Comparison of ENCODE assay signal across 14 cellular contexts in genomic region chr9:124685217-124685616, GRCh38.
DNase-seq lines count a peak whose midpoint lies in the region; ATAC-seq and TF ChIP-seq lines count a peak whose summit lies in the region.
"Had no signal": no experiment of that assay in that cellular context is flagged by ENCODE, and none has a peak within 500 bp of the region (broad histone marks: within the 10 kb centered on the region; RNA-seq: fewer than 3 reads in every experiment).

No MANE protein-coding gene starts in this region.

- no peak overlapping the region for H2AK5ac ChIP-seq in trophoblast cell (ENCODE audit: low read length)

- no peak overlapping the region for H4K8ac ChIP-seq in trophoblast cell (ENCODE audit: low read depth, low read length)

- H3K4me2 ChIP-seq in trophoblast cell (ENCODE audit: low read length) = no peak overlapping the region
- H3K4me2 ChIP-seq: GM23338 had no signal

- H4K91ac ChIP-seq in trophoblast cell (ENCODE audit: low read depth, low read length) = no peak overlapping the region

- no peak overlapping the region for H3K4me3 ChIP-seq in trophoblast cell (ENCODE audit: low read depth, low read length)
- H3K4me3 ChIP-seq: GM23338 had no signal

- no peak overlapping the region for H2AFZ ChIP-seq in trophoblast cell (ENCODE audit: insufficient read depth, low read length, poor library complexity)
- H2AFZ ChIP-seq: GM23338 had no signal

- no CpG with 5 or more reads among the region's 5 CpGs for WGBS in trophoblast cell (ENCODE audit: extremely low coverage, insufficient coverage, insufficient read length)

- H3K4me1 ChIP-seq in trophoblast cell (ENCODE audit: control insufficient read depth in 1 of 2, insufficient read depth in 2 of 2, low read length in 2 of 2) = no peaks in the 10 kb centered on the region

- TF ChIP-seq CTCF in GM13977 (IDR thresholded peaks at IDR 0.05; ENCODE audit: extremely low read depth, insufficient read depth, missing control alignments) = no peak

- peaks cover 14 to 18% of the 10 kb centered on the region in 2 experiments for H3K36me3 ChIP-seq in trophoblast cell (ENCODE audit: control insufficient read depth in 1 of 2, insufficient read depth in 2 of 2, low read length in 2 of 2)

- ATAC-seq in GM21619 (IDR thresholded peaks at IDR 0.05; ENCODE audit: unreplicated experiment) (no peak), GM21528 (IDR thresholded peaks at IDR 0.05; ENCODE audit: low FRiP score, unreplicated experiment) (no peak)
- ATAC-seq: CD8-positive, alpha-beta T cell; GM23338 had no signal

- no peak overlapping the region for H2BK12ac ChIP-seq in trophoblast cell (ENCODE audit: low read length)

- H3K79me1 ChIP-seq in trophoblast cell (ENCODE audit: low read length) = no peaks in the 10 kb centered on the region

- no peak overlapping the region for H2BK5ac ChIP-seq in trophoblast cell (ENCODE audit: low read depth, low read length, poor library complexity)

- H3K23ac ChIP-seq in trophoblast cell (ENCODE audit: low read length) = no peak overlapping the region

- H3K27ac ChIP-seq in trophoblast cell (ENCODE audit: low read depth, low read length) = no peak overlapping the region
- H3K27ac ChIP-seq: 22Rv1 had no signal

- H2BK120ac ChIP-seq in trophoblast cell (ENCODE audit: insufficient read depth, low read length, poor library complexity) = no peak overlapping the region

- no peak overlapping the region for H3K4ac ChIP-seq in trophoblast cell (ENCODE audit: low read depth, low read length)

- no peaks in the 10 kb centered on the region for H3K79me2 ChIP-seq in trophoblast cell (ENCODE audit: control insufficient read depth, insufficient read depth, low read length, poor library complexity)

- H3K9ac ChIP-seq in trophoblast cell (ENCODE audit: low read length) = no peak overlapping the region

- in situ Hi-C loops in GM13977 (cut with MboI; ENCODE audit: low pct_unique_long_range_greater_than_20kb, low sequenced_read_pairs, unreplicated experiment) = no loop called here

- H3K27me3 ChIP-seq in trophoblast cell (ENCODE audit: insufficient read depth, low read length) = no peaks in the 10 kb centered on the region

- H3K9me3 ChIP-seq in trophoblast cell (ENCODE audit: insufficient read depth, low read depth, low read length) = no peaks in the 10 kb centered on the region

- H4K12ac ChIP-seq in trophoblast cell (ENCODE audit: low read depth, low read length) = no peak overlapping the region

- H3K18ac ChIP-seq in trophoblast cell (ENCODE audit: low read length) = peak overlapping the region; percentile 75

- DNase-seq in DMS79 treated with DMSO at 0.1 percent for 48 hours (lab: John Stamatoyannopoulos, UW) (peak; percentile 21), DMS79 (lab: John Stamatoyannopoulos, UW) (no peak), amniotic epithelial cell (ENCODE audit: low read depth) (peak; percentile 54), kidney tubule cell (ENCODE audit: low spot score) (peak; percentile 15), trophoblast cell (no peak), GM13977 (ENCODE audit: low spot score) (no peak)
- DNase-seq: CD8-positive, alpha-beta T cell; COR-L47; DMS153; H7 had no signal

- no peak overlapping the region for H3K14ac ChIP-seq in trophoblast cell (ENCODE audit: low read length)

Comparison
In these comparisons a context has a peak if more than half of its experiments do, and no peak if none do; other contexts are left out.
1. DNase-seq: peak in DMS79 treated with DMSO at 0.1 percent for 48 hours (single experiment), amniotic epithelial cell (single experiment) and kidney tubule cell (single experiment); none in DMS79 (single experiment), trophoblast cell (0 of 2) and GM13977 (single experiment).